Comparison of ENCODE assay signal across 8 cellular contexts in genomic region chr2:240698852-240699561, GRCh38. TPM values are rescaled to one million over a fixed set of nuclear protein-coding genes. Genes with fewer than 3 reads are reported as not detected.
"Had no signal": no experiment of that assay in that cellular context is flagged by ENCODE, and none has a peak within 500 bp of the region (broad histone marks: within the 10 kb centered on the region; RNA-seq: fewer than 3 reads in every experiment).

No MANE protein-coding gene starts in this region.

RNA-seq across cellular contexts. Expression of gene AQP12A, which starts 7.3 kb away (rescaled TPM):
- total RNA-seq: activated CD4-positive, alpha-beta memory T cell treated with anti-CD3 and anti-CD28 coated beads for 36 hours; activated naive CD8-positive, alpha-beta T cell treated with anti-CD3 and anti-CD28 coated beads for 36 hours; dermis blood vessel endothelial cell; glomerular endothelial cell; lung microvascular endothelial cell; progenitor cell of endocrine pancreas; testis; upper lobe of left lung had no signal

RNA-seq across cellular contexts. Expression of gene AQP12B, which starts 16.3 kb away (rescaled TPM):
- total RNA-seq: activated CD4-positive, alpha-beta memory T cell treated with anti-CD3 and anti-CD28 coated beads for 36 hours; activated naive CD8-positive, alpha-beta T cell treated with anti-CD3 and anti-CD28 coated beads for 36 hours; dermis blood vessel endothelial cell; glomerular endothelial cell; lung microvascular endothelial cell; progenitor cell of endocrine pancreas; testis; upper lobe of left lung had no signal
